13 cellular contexts compared by ENCODE assay signal in the genomic region with DNA sequence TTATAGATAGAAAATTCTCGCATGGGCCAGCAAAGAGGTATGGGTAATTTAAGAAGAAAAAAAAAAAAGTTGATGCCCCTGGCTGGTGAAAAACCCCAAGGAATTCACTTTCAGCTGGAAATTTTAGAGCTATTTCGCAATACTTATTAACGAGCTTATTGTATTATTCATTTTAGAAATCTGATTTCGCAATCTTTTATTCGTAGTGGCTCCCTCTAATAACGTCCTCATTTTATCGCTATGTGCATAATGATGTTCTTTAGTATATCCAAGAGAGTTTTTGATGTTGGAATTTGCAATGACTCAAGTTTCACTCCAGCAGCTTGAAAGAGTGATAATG. TPM values are rescaled to one million over a fixed set of nuclear protein-coding genes. Genes with fewer than 3 reads are reported as not detected.
A peak's percentile ranks its signal among the peaks of the same experiment; 100 is the strongest.
DNase-seq lines count a peak whose midpoint lies in the region; ATAC-seq and TF ChIP-seq lines count a peak whose summit lies in the region.
"Had no signal": no experiment of that assay in that cellular context is flagged by ENCODE, and none has a peak within 500 bp of the region (broad histone marks: within the 10 kb centered on the region; RNA-seq: fewer than 3 reads in every experiment).

No MANE protein-coding gene starts in this region.

- H3K4me3 Mint-ChIP-seq in activated naive CD4-positive, alpha-beta T cell treated with anti-CD3 and anti-CD28 coated beads, Interleukin-2, amount 50 U/mL, for 24 hours, result peak overlapping the region; percentile 87
- peak overlapping the region; percentile 80 for H3K4me3 Mint-ChIP-seq in activated T-helper 17 cell treated with anti-CD3 and anti-CD28 coated beads, Interleukin-2, amount 50 U/mL, for 72 hours

- H3K9me3 ChIP-seq in left lung, result no peaks in the 10 kb centered on the region
- no peaks in the 10 kb centered on the region for H3K9me3 ChIP-seq in upper lobe of left lung
- H3K9me3 ChIP-seq: MG63 had no signal

- intact Hi-C loops in left lung (cut with DNase I), result no loop called here

- H3K36me3 ChIP-seq in left lung (no peaks in the 10 kb centered on the region), upper lobe of left lung (no peaks in the 10 kb centered on the region)

- H3K27me3 ChIP-seq in left lung (no peaks in the 10 kb centered on the region), upper lobe of left lung (no peaks in the 10 kb centered on the region)
- H3K27me3 ChIP-seq: MG63 had no signal

- no peak for TF ChIP-seq EP300 in upper lobe of left lung (IDR thresholded peaks at IDR 0.05)

- no peak for TF ChIP-seq POLR2A in upper lobe of left lung (IDR thresholded peaks at IDR 0.05)

- H3K27ac Mint-ChIP-seq in activated naive CD4-positive, alpha-beta T cell treated with anti-CD3 and anti-CD28 coated beads, Interleukin-2, amount 50 U/mL, for 24 hours, result no peak overlapping the region
- H3K27ac Mint-ChIP-seq in activated T-helper 17 cell treated with anti-CD3 and anti-CD28 coated beads, Interleukin-2, amount 50 U/mL, for 72 hours, result no peak overlapping the region

- no peaks in the 10 kb centered on the region for H3K9me3 Mint-ChIP-seq in activated naive CD4-positive, alpha-beta T cell treated with anti-CD3 and anti-CD28 coated beads, Interleukin-2, amount 50 U/mL, for 24 hours
- H3K9me3 Mint-ChIP-seq in activated T-helper 17 cell treated with anti-CD3 and anti-CD28 coated beads, Interleukin-2, amount 50 U/mL, for 72 hours, result no peaks in the 10 kb centered on the region

- no peaks in the 10 kb centered on the region for H3K36me3 Mint-ChIP-seq in activated naive CD4-positive, alpha-beta T cell treated with anti-CD3 and anti-CD28 coated beads, Interleukin-2, amount 50 U/mL, for 24 hours
- no peaks in the 10 kb centered on the region for H3K36me3 Mint-ChIP-seq in activated T-helper 17 cell treated with anti-CD3 and anti-CD28 coated beads, Interleukin-2, amount 50 U/mL, for 72 hours (ENCODE audit: low read depth)

- peak overlapping the region in 1 of 2 donors; percentile 58 for H3K4me3 ChIP-seq in left lung
- H3K4me3 ChIP-seq in upper lobe of left lung, result peak overlapping the region in 3 of 4 donors; percentile 63 to 84 (median 75)

- ATAC-seq in activated T-helper 17 cell treated with anti-CD3 and anti-CD28 coated beads, Interleukin-2, amount 50 U/mL, for 72 hours (replicated peaks), result no peak
- ATAC-seq in left lung (no peak), upper lobe of left lung (ENCODE audit: low FRiP score in 2 of 2) (no peak), GM18861 (IDR thresholded peaks at IDR 0.05; ENCODE audit: unreplicated experiment) (no peak), GM19328 (IDR thresholded peaks at IDR 0.05; ENCODE audit: unreplicated experiment) (no peak)

- H3K4me1 Mint-ChIP-seq in activated naive CD4-positive, alpha-beta T cell treated with anti-CD3 and anti-CD28 coated beads, Interleukin-2, amount 50 U/mL, for 24 hours, result peaks cover 25% of the 10 kb centered on the region
- H3K4me1 Mint-ChIP-seq in activated T-helper 17 cell treated with anti-CD3 and anti-CD28 coated beads, Interleukin-2, amount 50 U/mL, for 72 hours, result peaks cover 10% of the 10 kb centered on the region

- 56 to 61% methylated on average over 7 of the region's 7 CpGs for WGBS in upper lobe of left lung, 2 donors

- no peak for DNase-seq in activated naive CD4-positive, alpha-beta T cell treated with Interleukin-2 at 50 U/mL for 16 hours
- DNase-seq in left lung, result no peak
- DNase-seq in upper lobe of left lung, result no peak
- DNase-seq in DMS79 (lab: John Stamatoyannopoulos, UW), result no peak
- DNase-seq: anterior cingulate cortex, MG63, midbrain, NCI-H2227 treated with DMSO at 0.1 percent for 48 hours, retina had no signal

- H3K4me1 ChIP-seq in left lung, result peaks cover 0 to 22% of the 10 kb centered on the region in 2 donors
- H3K4me1 ChIP-seq in upper lobe of left lung, result peaks cover 0 to 24% (median 9%) of the 10 kb centered on the region in 4 donors

- H3K27ac ChIP-seq in left lung (peak overlapping the region; percentile 94 to 96), upper lobe of left lung (peak overlapping the region; percentile 92 to 98 (median 96))

- H3K27me3 Mint-ChIP-seq in activated naive CD4-positive, alpha-beta T cell treated with anti-CD3 and anti-CD28 coated beads, Interleukin-2, amount 50 U/mL, for 24 hours, result peaks cover 21% of the 10 kb centered on the region
- peaks cover 32% of the 10 kb centered on the region for H3K27me3 Mint-ChIP-seq in activated T-helper 17 cell treated with anti-CD3 and anti-CD28 coated beads, Interleukin-2, amount 50 U/mL, for 72 hours

- no peak for TF ChIP-seq CTCF in left lung (IDR thresholded peaks at IDR 0.05)
- no peak for TF ChIP-seq CTCF in upper lobe of left lung (IDR thresholded peaks at IDR 0.05)

RNA-seq across cellular contexts. Expression of gene FER, which starts 18.4 kb away (rescaled TPM):
- 1 to 10 TPM; 9.5 to 9.9 TPM for total RNA-seq in activated T-helper 17 cell treated with anti-CD3 and anti-CD28 coated beads, Interleukin-2, amount 50 U/mL, for 72 hours
- total RNA-seq in left lung, result 10 to 100 TPM; 26.0 to 27.0 TPM
- total RNA-seq in upper lobe of left lung, result 10 to 100 TPM; 17.6 to 55.5 (median 27.9) TPM
